Comparison of ENCODE assay signal across 1 cellular context in the genomic region with DNA sequence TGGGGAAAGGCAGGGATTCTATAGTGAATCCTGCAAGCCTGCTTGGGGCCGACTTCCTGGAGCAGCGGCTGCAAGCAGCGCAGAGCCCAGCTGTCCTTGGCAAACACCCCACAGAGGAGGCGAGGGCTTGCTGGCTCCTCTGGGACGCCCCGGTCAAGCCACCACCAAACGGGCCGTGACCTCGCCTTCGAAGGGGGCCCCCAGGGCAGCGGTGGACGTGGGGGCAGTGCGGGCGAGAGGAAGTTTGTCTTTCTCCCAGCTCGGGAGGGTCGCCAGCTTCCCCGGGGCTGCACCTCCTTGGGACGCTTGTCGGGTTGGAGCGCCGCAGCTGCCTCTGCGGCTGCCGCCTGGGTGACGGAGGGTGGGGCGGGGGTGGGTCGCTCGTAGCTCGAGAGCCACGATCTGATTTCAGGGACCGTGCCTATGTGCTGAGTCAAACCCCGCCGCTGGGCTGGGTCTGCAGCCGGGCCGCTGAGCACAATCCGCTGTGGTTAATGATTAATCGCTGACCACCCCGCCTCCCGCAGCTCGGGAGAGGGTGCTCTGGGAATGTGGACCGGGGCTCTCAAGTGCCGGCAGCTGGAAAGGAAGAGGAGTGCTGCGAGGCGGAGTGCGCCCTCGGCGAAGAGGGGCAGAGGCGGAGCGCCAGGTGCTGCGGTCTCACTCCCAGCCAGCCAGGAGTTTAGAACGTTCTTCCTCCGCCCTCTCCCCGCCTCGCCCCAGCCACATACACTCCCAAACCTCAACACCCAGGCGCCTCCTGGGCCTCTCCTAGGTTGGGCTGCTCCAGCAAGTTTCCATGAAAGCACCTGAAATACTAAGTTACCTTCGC.
TF ChIP-seq lines count a peak whose summit lies in the region.

A gene (plus strand): TSS at position 726 of the 832 bp plus-strand sequence.

TF ChIP-seq in HepG2, 621 proteins besides CTCF, POLR2A, EP300 and RAD21 (continued from another document and continues in another):
- TF ChIP-seq, protein P1, sequence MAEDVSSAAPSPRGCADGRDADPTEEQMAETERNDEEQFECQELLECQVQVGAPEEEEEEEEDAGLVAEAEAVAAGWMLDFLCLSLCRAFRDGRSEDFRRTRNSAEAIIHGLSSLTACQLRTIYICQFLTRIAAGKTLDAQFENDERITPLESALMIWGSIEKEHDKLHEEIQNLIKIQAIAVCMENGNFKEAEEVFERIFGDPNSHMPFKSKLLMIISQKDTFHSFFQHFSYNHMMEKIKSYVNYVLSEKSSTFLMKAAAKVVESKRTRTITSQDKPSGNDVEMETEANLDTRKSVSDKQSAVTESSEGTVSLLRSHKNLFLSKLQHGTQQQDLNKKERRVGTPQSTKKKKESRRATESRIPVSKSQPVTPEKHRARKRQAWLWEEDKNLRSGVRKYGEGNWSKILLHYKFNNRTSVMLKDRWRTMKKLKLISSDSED (CRISPR knock-in tag; IDR thresholded peaks at IDR 0.05): no peak
- TF ChIP-seq, protein P2, sequence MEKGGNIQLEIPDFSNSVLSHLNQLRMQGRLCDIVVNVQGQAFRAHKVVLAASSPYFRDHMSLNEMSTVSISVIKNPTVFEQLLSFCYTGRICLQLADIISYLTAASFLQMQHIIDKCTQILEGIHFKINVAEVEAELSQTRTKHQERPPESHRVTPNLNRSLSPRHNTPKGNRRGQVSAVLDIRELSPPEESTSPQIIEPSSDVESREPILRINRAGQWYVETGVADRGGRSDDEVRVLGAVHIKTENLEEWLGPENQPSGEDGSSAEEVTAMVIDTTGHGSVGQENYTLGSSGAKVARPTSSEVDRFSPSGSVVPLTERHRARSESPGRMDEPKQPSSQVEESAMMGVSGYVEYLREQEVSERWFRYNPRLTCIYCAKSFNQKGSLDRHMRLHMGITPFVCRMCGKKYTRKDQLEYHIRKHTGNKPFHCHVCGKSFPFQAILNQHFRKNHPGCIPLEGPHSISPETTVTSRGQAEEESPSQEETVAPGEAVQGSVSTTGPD (CRISPR knock-in tag; IDR thresholded peaks at IDR 0.05): peak; percentile 7; the same call in 1 of the 2 replicates
- no peak for TF ChIP-seq REL (CRISPR knock-in tag; conservative IDR thresholded peaks at IDR 0.05)
- no peak for TF ChIP-seq NR2F6 (IDR thresholded peaks at IDR 0.05)
- peak; percentile 54; the same call in 1 of the 2 replicates for TF ChIP-seq NR2F6 (CRISPR knock-in tag; IDR thresholded peaks at IDR 0.05)
- peak; percentile 95 for TF ChIP-seq HMG20B (CRISPR knock-in tag; conservative IDR thresholded peaks at IDR 0.05)
- TF ChIP-seq SNRNP70 (IDR thresholded peaks at IDR 0.05; ENCODE audit: low read depth, low read length): no peak
- TF ChIP-seq ZFP1 (CRISPR knock-in tag; IDR thresholded peaks at IDR 0.05): no peak
- TF ChIP-seq ZNF547 (CRISPR knock-in tag; IDR thresholded peaks at IDR 0.05): peak; percentile 26; the same call in 1 of the 2 replicates
- peak; percentile 80; the same call in 1 of the 2 replicates for TF ChIP-seq ZNF761 (CRISPR knock-in tag; conservative IDR thresholded peaks at IDR 0.05)
- TF ChIP-seq SMC3 (IDR thresholded peaks at IDR 0.05; ENCODE audit: low read length): no peak
- no peak for TF ChIP-seq ZNF20 (CRISPR knock-in tag; IDR thresholded peaks at IDR 0.05)
- TF ChIP-seq, protein P3, sequence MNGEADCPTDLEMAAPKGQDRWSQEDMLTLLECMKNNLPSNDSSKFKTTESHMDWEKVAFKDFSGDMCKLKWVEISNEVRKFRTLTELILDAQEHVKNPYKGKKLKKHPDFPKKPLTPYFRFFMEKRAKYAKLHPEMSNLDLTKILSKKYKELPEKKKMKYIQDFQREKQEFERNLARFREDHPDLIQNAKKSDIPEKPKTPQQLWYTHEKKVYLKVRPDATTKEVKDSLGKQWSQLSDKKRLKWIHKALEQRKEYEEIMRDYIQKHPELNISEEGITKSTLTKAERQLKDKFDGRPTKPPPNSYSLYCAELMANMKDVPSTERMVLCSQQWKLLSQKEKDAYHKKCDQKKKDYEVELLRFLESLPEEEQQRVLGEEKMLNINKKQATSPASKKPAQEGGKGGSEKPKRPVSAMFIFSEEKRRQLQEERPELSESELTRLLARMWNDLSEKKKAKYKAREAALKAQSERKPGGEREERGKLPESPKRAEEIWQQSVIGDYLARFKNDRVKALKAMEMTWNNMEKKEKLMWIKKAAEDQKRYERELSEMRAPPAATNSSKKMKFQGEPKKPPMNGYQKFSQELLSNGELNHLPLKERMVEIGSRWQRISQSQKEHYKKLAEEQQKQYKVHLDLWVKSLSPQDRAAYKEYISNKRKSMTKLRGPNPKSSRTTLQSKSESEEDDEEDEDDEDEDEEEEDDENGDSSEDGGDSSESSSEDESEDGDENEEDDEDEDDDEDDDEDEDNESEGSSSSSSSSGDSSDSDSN (CRISPR knock-in tag; IDR thresholded peaks at IDR 0.05): peak; percentile 79
- TF ChIP-seq TOE1 (CRISPR knock-in tag; IDR thresholded peaks at IDR 0.05): no peak
- TF ChIP-seq, protein P4, sequence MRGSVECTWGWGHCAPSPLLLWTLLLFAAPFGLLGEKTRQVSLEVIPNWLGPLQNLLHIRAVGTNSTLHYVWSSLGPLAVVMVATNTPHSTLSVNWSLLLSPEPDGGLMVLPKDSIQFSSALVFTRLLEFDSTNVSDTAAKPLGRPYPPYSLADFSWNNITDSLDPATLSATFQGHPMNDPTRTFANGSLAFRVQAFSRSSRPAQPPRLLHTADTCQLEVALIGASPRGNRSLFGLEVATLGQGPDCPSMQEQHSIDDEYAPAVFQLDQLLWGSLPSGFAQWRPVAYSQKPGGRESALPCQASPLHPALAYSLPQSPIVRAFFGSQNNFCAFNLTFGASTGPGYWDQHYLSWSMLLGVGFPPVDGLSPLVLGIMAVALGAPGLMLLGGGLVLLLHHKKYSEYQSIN (CRISPR knock-in tag; IDR thresholded peaks at IDR 0.05; ENCODE audit: borderline replicate concordance): no peak
- TF ChIP-seq, protein P5, sequence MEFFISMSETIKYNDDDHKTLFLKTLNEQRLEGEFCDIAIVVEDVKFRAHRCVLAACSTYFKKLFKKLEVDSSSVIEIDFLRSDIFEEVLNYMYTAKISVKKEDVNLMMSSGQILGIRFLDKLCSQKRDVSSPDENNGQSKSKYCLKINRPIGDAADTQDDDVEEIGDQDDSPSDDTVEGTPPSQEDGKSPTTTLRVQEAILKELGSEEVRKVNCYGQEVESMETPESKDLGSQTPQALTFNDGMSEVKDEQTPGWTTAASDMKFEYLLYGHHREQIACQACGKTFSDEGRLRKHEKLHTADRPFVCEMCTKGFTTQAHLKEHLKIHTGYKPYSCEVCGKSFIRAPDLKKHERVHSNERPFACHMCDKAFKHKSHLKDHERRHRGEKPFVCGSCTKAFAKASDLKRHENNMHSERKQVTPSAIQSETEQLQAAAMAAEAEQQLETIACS (CRISPR knock-in tag; IDR thresholded peaks at IDR 0.05): no peak
- no peak for TF ChIP-seq SRF (IDR thresholded peaks at IDR 0.05; ENCODE audit: low read depth, low read length)
- TF ChIP-seq PTBP1 (IDR thresholded peaks at IDR 0.05; ENCODE audit: low read depth, low read length, poor library complexity, severe bottlenecking): peak; percentile 23
- TF ChIP-seq, protein P6, sequence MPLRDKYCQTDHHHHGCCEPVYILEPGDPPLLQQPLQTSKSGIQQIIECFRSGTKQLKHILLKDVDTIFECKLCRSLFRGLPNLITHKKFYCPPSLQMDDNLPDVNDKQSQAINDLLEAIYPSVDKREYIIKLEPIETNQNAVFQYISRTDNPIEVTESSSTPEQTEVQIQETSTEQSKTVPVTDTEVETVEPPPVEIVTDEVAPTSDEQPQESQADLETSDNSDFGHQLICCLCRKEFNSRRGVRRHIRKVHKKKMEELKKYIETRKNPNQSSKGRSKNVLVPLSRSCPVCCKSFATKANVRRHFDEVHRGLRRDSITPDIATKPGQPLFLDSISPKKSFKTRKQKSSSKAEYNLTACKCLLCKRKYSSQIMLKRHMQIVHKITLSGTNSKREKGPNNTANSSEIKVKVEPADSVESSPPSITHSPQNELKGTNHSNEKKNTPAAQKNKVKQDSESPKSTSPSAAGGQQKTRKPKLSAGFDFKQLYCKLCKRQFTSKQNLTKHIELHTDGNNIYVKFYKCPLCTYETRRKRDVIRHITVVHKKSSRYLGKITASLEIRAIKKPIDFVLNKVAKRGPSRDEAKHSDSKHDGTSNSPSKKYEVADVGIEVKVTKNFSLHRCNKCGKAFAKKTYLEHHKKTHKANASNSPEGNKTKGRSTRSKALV (CRISPR knock-in tag; IDR thresholded peaks at IDR 0.05): no peak
- TF ChIP-seq ZNF672 (CRISPR knock-in tag; IDR thresholded peaks at IDR 0.05): no peak
- no peak; the same call in 1 of the 2 replicates for TF ChIP-seq ZBTB20 (CRISPR knock-in tag; IDR thresholded peaks at IDR 0.05; ENCODE audit: borderline replicate concordance, low read depth)
- TF ChIP-seq, protein P7, sequence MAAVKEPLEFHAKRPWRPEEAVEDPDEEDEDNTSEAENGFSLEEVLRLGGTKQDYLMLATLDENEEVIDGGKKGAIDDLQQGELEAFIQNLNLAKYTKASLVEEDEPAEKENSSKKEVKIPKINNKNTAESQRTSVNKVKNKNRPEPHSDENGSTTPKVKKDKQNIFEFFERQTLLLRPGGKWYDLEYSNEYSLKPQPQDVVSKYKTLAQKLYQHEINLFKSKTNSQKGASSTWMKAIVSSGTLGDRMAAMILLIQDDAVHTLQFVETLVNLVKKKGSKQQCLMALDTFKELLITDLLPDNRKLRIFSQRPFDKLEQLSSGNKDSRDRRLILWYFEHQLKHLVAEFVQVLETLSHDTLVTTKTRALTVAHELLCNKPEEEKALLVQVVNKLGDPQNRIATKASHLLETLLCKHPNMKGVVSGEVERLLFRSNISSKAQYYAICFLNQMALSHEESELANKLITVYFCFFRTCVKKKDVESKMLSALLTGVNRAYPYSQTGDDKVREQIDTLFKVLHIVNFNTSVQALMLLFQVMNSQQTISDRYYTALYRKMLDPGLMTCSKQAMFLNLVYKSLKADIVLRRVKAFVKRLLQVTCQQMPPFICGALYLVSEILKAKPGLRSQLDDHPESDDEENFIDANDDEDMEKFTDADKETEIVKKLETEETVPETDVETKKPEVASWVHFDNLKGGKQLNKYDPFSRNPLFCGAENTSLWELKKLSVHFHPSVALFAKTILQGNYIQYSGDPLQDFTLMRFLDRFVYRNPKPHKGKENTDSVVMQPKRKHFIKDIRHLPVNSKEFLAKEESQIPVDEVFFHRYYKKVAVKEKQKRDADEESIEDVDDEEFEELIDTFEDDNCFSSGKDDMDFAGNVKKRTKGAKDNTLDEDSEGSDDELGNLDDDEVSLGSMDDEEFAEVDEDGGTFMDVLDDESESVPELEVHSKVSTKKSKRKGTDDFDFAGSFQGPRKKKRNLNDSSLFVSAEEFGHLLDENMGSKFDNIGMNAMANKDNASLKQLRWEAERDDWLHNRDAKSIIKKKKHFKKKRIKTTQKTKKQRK (IDR thresholded peaks at IDR 0.05; ENCODE audit: low read length): no peak
- no peak for TF ChIP-seq ARNT (IDR thresholded peaks at IDR 0.05)
- TF ChIP-seq, protein P8, sequence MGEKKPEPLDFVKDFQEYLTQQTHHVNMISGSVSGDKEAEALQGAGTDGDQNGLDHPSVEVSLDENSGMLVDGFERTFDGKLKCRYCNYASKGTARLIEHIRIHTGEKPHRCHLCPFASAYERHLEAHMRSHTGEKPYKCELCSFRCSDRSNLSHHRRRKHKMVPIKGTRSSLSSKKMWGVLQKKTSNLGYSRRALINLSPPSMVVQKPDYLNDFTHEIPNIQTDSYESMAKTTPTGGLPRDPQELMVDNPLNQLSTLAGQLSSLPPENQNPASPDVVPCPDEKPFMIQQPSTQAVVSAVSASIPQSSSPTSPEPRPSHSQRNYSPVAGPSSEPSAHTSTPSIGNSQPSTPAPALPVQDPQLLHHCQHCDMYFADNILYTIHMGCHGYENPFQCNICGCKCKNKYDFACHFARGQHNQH (CRISPR knock-in tag; IDR thresholded peaks at IDR 0.05): peak; percentile 73; the same call in 1 of the 2 replicates
- TF ChIP-seq ZNF484 (CRISPR knock-in tag; IDR thresholded peaks at IDR 0.05; ENCODE audit: borderline replicate concordance, low read depth): no peak
- peak; percentile 86; the same call in 1 of the 2 replicates for TF ChIP-seq ZNF383 (CRISPR knock-in tag; IDR thresholded peaks at IDR 0.05; ENCODE audit: borderline replicate concordance)
- TF ChIP-seq, protein P9, sequence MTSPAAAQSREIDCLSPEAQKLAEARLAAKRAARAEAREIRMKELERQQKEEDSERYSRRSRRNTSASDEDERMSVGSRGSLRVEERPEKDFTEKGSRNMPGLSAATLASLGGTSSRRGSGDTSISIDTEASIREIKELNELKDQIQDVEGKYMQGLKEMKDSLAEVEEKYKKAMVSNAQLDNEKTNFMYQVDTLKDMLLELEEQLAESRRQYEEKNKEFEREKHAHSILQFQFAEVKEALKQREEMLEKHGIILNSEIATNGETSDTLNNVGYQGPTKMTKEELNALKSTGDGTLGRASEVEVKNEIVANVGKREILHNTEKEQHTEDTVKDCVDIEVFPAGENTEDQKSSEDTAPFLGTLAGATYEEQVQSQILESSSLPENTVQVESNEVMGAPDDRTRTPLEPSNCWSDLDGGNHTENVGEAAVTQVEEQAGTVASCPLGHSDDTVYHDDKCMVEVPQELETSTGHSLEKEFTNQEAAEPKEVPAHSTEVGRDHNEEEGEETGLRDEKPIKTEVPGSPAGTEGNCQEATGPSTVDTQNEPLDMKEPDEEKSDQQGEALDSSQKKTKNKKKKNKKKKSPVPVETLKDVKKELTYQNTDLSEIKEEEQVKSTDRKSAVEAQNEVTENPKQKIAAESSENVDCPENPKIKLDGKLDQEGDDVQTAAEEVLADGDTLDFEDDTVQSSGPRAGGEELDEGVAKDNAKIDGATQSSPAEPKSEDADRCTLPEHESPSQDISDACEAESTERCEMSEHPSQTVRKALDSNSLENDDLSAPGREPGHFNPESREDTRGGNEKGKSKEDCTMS (CRISPR knock-in tag; conservative IDR thresholded peaks at IDR 0.05): no peak
- no peak for TF ChIP-seq MTF1 (CRISPR knock-in tag; IDR thresholded peaks at IDR 0.05)
- TF ChIP-seq STAG1 (CRISPR knock-in tag; IDR thresholded peaks at IDR 0.05): peak; percentile 14; the same call in 1 of the 2 replicates
- TF ChIP-seq, protein P10, sequence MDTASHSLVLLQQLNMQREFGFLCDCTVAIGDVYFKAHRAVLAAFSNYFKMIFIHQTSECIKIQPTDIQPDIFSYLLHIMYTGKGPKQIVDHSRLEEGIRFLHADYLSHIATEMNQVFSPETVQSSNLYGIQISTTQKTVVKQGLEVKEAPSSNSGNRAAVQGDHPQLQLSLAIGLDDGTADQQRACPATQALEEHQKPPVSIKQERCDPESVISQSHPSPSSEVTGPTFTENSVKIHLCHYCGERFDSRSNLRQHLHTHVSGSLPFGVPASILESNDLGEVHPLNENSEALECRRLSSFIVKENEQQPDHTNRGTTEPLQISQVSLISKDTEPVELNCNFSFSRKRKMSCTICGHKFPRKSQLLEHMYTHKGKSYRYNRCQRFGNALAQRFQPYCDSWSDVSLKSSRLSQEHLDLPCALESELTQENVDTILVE (CRISPR knock-in tag; IDR thresholded peaks at IDR 0.05): peak; percentile 65; the same call in 1 of the 2 replicates
- no peak for TF ChIP-seq IRX3 (CRISPR knock-in tag; IDR thresholded peaks at IDR 0.05; ENCODE audit: borderline replicate concordance, low read depth)
- TF ChIP-seq ZNF367 (CRISPR knock-in tag; IDR thresholded peaks at IDR 0.05; ENCODE audit: borderline replicate concordance): no peak
- TF ChIP-seq, protein P11, sequence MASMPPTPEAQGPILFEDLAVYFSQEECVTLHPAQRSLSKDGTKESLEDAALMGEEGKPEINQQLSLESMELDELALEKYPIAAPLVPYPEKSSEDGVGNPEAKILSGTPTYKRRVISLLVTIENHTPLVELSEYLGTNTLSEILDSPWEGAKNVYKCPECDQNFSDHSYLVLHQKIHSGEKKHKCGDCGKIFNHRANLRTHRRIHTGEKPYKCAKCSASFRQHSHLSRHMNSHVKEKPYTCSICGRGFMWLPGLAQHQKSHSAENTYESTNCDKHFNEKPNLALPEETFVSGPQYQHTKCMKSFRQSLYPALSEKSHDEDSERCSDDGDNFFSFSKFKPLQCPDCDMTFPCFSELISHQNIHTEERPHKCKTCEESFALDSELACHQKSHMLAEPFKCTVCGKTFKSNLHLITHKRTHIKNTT (CRISPR knock-in tag; IDR thresholded peaks at IDR 0.05): no peak
- no peak for TF ChIP-seq ZNF775 (CRISPR knock-in tag; IDR thresholded peaks at IDR 0.05; ENCODE audit: borderline replicate concordance)
- TF ChIP-seq SRSF4 (IDR thresholded peaks at IDR 0.05; ENCODE audit: low read depth, low read length, poor library complexity, severe bottlenecking): no peak
- TF ChIP-seq ZZZ3 (CRISPR knock-in tag; IDR thresholded peaks at IDR 0.05; ENCODE audit: borderline replicate concordance): 0 out of 2 replicates have a peak, but pooled peaks have one; percentile 55
